In genomic region chr17:60527701-60528100, GRCh38 we compare ENCODE assay signal across 1 cellular context.
TF ChIP-seq lines count a peak whose summit lies in the region.

No MANE protein-coding gene starts in this region.

TF ChIP-seq in WTC11, 78 proteins besides CTCF, POLR2A, EP300 and RAD21 (continued from another document):
- TF ChIP-seq, protein P1, sequence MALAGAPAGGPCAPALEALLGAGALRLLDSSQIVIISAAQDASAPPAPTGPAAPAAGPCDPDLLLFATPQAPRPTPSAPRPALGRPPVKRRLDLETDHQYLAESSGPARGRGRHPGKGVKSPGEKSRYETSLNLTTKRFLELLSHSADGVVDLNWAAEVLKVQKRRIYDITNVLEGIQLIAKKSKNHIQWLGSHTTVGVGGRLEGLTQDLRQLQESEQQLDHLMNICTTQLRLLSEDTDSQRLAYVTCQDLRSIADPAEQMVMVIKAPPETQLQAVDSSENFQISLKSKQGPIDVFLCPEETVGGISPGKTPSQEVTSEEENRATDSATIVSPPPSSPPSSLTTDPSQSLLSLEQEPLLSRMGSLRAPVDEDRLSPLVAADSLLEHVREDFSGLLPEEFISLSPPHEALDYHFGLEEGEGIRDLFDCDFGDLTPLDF (CRISPR knock-in tag; IDR thresholded peaks at IDR 0.05), result no peak
- TF ChIP-seq ZBTB21 (CRISPR knock-in tag; IDR thresholded peaks at IDR 0.05; ENCODE audit: borderline replicate concordance), result no peak
- TF ChIP-seq ZNF138 (CRISPR knock-in tag; conservative IDR thresholded peaks at IDR 0.05), result no peak
- TF ChIP-seq GTF2I (CRISPR knock-in tag; conservative IDR thresholded peaks at IDR 0.05), result no peak
- TF ChIP-seq, protein P2, sequence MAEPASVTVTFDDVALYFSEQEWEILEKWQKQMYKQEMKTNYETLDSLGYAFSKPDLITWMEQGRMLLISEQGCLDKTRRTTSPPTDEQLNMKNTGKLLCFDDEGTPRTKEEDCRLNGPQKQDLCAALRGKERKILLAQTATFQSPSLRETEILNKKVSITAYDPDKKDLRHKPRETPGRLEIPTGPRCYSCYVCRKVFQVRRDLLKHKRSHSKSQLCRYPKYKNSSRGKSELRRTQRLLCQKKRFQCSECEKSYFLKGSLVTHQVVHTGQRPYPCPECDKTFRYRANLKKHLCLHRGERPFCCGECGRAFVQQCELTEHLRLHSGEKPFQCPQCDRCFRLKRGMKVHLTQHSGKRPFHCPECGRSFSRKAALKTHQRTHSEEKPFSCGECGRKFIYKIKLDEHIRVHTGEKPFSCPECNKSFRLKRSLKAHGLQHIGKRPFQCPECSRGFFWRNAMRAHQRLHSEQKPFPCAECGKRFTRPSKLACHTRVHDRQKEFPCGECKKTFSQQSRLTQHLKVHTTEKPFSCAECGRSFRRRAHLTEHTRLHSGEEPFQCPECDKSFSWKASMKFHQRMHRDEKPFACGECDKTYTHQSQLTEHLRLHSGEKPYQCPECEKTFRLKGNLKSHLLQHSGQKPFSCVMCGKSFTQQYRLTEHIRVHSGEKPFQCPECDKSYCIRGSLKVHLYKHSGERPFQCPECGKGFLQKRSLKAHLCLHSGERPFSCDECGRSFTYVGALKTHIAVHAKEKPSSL (CRISPR knock-in tag; conservative IDR thresholded peaks at IDR 0.05), result no peak
- TF ChIP-seq ZNF219 (CRISPR knock-in tag; IDR thresholded peaks at IDR 0.05; ENCODE audit: borderline replicate concordance), result no peak
- TF ChIP-seq NR2C2 (CRISPR knock-in tag; IDR thresholded peaks at IDR 0.05), result no peak
- no peak for TF ChIP-seq ATF1 (CRISPR knock-in tag; IDR thresholded peaks at IDR 0.05)
- no peak for TF ChIP-seq ZNF416 (CRISPR knock-in tag; IDR thresholded peaks at IDR 0.05)
- no peak for TF ChIP-seq ZNF263 (CRISPR knock-in tag; IDR thresholded peaks at IDR 0.05; ENCODE audit: low read depth)
- no peak for TF ChIP-seq JAZF1 (CRISPR knock-in tag; IDR thresholded peaks at IDR 0.05)
